25 cellular contexts compared by ENCODE assay signal in the genomic region with DNA sequence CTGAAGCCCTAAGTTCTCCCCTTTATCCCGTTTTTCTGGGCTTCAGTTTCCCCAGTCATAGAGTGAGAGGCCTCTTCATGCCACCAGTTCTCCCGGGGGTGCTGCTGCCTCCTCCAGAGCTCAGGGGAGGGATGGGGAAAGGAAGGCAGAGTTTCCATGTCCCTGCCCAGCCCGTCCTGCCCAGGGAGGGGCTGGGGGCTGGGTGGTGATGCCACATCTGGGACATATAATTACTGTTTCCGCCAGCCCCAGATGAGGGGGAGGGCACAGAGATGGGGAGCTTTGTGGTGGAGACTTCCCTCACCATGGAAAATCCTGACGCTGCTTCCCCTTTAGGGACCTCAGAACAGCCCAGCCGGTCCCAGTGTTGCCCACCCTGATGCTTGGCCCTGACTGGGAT. TPM values are rescaled to one million over a fixed set of nuclear protein-coding genes. Genes with fewer than 3 reads are reported as not detected.
DNase-seq lines count a peak whose midpoint lies in the region; ATAC-seq, FAIRE-seq and TF ChIP-seq lines count a peak whose summit lies in the region.
"Had no signal": no experiment of that assay in that cellular context is flagged by ENCODE, and none has a peak within 500 bp of the region (broad histone marks: within the 10 kb centered on the region; RNA-seq: fewer than 3 reads in every experiment).

No MANE protein-coding gene starts in this region.

- no peaks in the 10 kb centered on the region for H3K27me3 ChIP-seq in mesendoderm (ENCODE audit: insufficient read depth, low read length, poor library complexity)
- H3K27me3 ChIP-seq in tibial artery = no peaks in the 10 kb centered on the region

- no peak for FAIRE-seq in HTR-8/SVneo (lab: Jason Lieb, UNC)

- H2BK5ac ChIP-seq in mesendoderm (ENCODE audit: low read length) = no peak overlapping the region

- no peak overlapping the region for H3K23ac ChIP-seq in mesendoderm (ENCODE audit: low read length)

- no CpG with 5 or more reads among the region's 6 CpGs for WGBS in mesendoderm (ENCODE audit: extremely low coverage, insufficient coverage, low lambda C conversion rate)

- intact Hi-C loops in Right ventricle myocardium superior (cut with DNase I) = no loop called here
- intact Hi-C loops in tibial artery (cut with DNase I; ENCODE audit: low total_unique reads) = loop anchor here (2.0 kb wide), 1 partner anchor 103 kb away; no protein-coding TSS in a partner anchor

- CTCF ChIA-PET in RWPE1 (lab: Yijun Ruan, JAX) = interaction anchor here (0.5 to 0.6 kb wide), 2 partner anchors 14 to 24 kb away, joined by 3 read pairs; no protein-coding TSS in a partner anchor

- H2AK5ac ChIP-seq in mesendoderm (ENCODE audit: low read length) = peak overlapping the region; percentile 18

- peak overlapping the region; percentile 65 for H3K27ac ChIP-seq in RWPE1
- no peak overlapping the region for H3K27ac ChIP-seq in mesendoderm (ENCODE audit: low read depth, low read length)
- peak overlapping the region; percentile 87 to 92 for H3K27ac ChIP-seq in tibial artery

- H2BK15ac ChIP-seq in mesendoderm (replicated peaks; ENCODE audit: low read depth) = no peak overlapping the region

- no peak for ATAC-seq in Right ventricle myocardium superior (ENCODE audit: poor library complexity)
- ATAC-seq: activated CD8-positive, alpha-beta T cell treated with anti-CD3 and anti-CD28 coated beads, Interleukin-2, amount 10 ng/mL, durations not matched to agents 7 days and 5 days; activated T-cell treated with anti-CD3 and anti-CD28 coated beads, Interleukin-2, amount 50 U/mL, for 4 hours; natural killer cell; stimulated activated effector memory CD8-positive, alpha-beta T cell treated with anti-CD3 and anti-CD28 coated beads, Interleukin-12 subunit alpha, Interleukin-12 subunit beta, amount 100 ng/mL, for 72 hours had no signal

- no peak overlapping the region for H3K4me2 ChIP-seq in mesendoderm (ENCODE audit: low read length)

- H3K79me2 ChIP-seq in mesendoderm (ENCODE audit: control insufficient read depth, insufficient read depth, low read length) = no peaks in the 10 kb centered on the region

- H3K56ac ChIP-seq in mesendoderm (ENCODE audit: low read length) = no peak overlapping the region

- POLR2A ChIA-PET in RWPE1 (lab: Yijun Ruan, JAX; ENCODE audit: low non-redundant PET) = no interaction called here

- H3K36me3 ChIP-seq in mesendoderm (ENCODE audit: control insufficient read depth, insufficient read depth, low read length) (no peaks in the 10 kb centered on the region), tibial artery (no peaks in the 10 kb centered on the region)

- DNase-seq in RWPE1 (ENCODE audit: low spot score) (no peak), Right ventricle myocardium superior (peak; percentile 29), mesendoderm (no peak), tibial artery (no peak), HTR-8/SVneo (ENCODE audit: insufficient read length, low spot score) (no peak), amniotic stem cell (lab: John Stamatoyannopoulos, UW) (no peak), ureter (ENCODE audit: low spot score) (no peak), anterior cingulate cortex (lab: John Stamatoyannopoulos, UW) (no peak)
- DNase-seq: activated CD8-positive, alpha-beta T cell treated with anti-CD3 and anti-CD28 coated beads, Interleukin-2, amount 10 ng/mL, durations not matched to agents 7 days and 5 days; activated naive CD4-positive, alpha-beta T cell treated with anti-CD3 and anti-CD28 coated beads, Interleukin-2, amount 10 ng/mL, durations not matched to agents 7 days and 5 days; activated T-cell treated with anti-CD3 and anti-CD28 coated beads, Interleukin-2, amount 50 U/mL, for 4 hours; COR-L47; EL; KG1; natural killer cell; NCI-H1092 treated with DMSO at 0.1 percent for 48 hours; NCI-H2107; NCI-H524; SIG-M5; stimulated activated CD4-positive, alpha-beta T cell treated with anti-CD3 and anti-CD28 coated beads, Interleukin-12 subunit alpha, Interleukin-12 subunit beta, amount 100 ng/mL, for 4 hours; T-helper 2 cell had no signal

- no peak overlapping the region for H3K4ac ChIP-seq in mesendoderm (ENCODE audit: low read depth, low read length)

- H3K9ac ChIP-seq in mesendoderm (ENCODE audit: low read length) = no peak overlapping the region

- no peaks in the 10 kb centered on the region for H3K79me1 ChIP-seq in mesendoderm (ENCODE audit: low read length)

- H4K8ac ChIP-seq in mesendoderm (ENCODE audit: low read depth, low read length) = no peak overlapping the region

- H2BK120ac ChIP-seq in mesendoderm (ENCODE audit: low read depth, low read length) = no peak overlapping the region

- no peak overlapping the region for H3K4me3 ChIP-seq in mesendoderm (ENCODE audit: low read length)
- peak overlapping the region; percentile 56 to 59 for H3K4me3 ChIP-seq in tibial artery

- H3K9me3 ChIP-seq in tibial artery = no peaks in the 10 kb centered on the region

- H4K5ac ChIP-seq in mesendoderm (ENCODE audit: low read length) = no peak overlapping the region

- TF ChIP-seq CTCF in RWPE1 (conservative IDR thresholded peaks at IDR 0.05; ENCODE audit: low read depth) (no peak), tibial artery (IDR thresholded peaks at IDR 0.05) (no peak)

- no peaks in the 10 kb centered on the region for H3K4me1 ChIP-seq in mesendoderm (ENCODE audit: control insufficient read depth, low read depth, low read length)
- peaks cover 0 to 100% (median 91%) of the 10 kb centered on the region in 4 donors for H3K4me1 ChIP-seq in tibial artery

- no peak overlapping the region for H3K18ac ChIP-seq in mesendoderm (ENCODE audit: low read length)

RNA-seq across cellular contexts. Expression of a gene that starts 4.1 kb away (rescaled TPM):
- total RNA-seq in Right ventricle myocardium superior (236 TPM), ureter (373 TPM)
- polyA plus RNA-seq in mesendoderm (2013, experiment 1 of 2) = not detected
- not detected for polyA plus RNA-seq in mesendoderm (2013, experiment 2 of 2)

RNA-seq across cellular contexts. Expression of a gene that starts 48.0 kb away (rescaled TPM):
- total RNA-seq in Right ventricle myocardium superior (not detected), ureter (not detected)
- 1.7 TPM for polyA plus RNA-seq in mesendoderm (2013, experiment 1 of 2)
- polyA plus RNA-seq in mesendoderm (2013, experiment 2 of 2) = 2.4 TPM
- total RNA-seq: activated CD8-positive, alpha-beta T cell treated with anti-CD3 and anti-CD28 coated beads, Interleukin-2, amount 10 ng/mL, durations not matched to agents 7 days and 5 days; activated T-cell treated with anti-CD3 and anti-CD28 coated beads, Interleukin-2, amount 50 U/mL, for 4 hours; H4; lung microvascular endothelial cell; natural killer cell; urinary bladder had no signal
- polyA plus RNA-seq: urinary bladder had no signal
